16 cellular contexts compared by ENCODE assay signal in genomic region chr5:36528588-36528987, GRCh38.
DNase-seq lines count a peak whose midpoint lies in the region; ATAC-seq and TF ChIP-seq lines count a peak whose summit lies in the region.
"Had no signal": no experiment of that assay in that cellular context is flagged by ENCODE, and none has a peak within 500 bp of the region (broad histone marks: within the 10 kb centered on the region; RNA-seq: fewer than 3 reads in every experiment).

No MANE protein-coding gene starts in this region.

- no peaks in the 10 kb centered on the region for H3K27me3 ChIP-seq in mammary epithelial cell (ENCODE audit: insufficient read depth, low read length)
- H3K27me3 ChIP-seq in breast epithelium: no peaks in the 10 kb centered on the region
- peaks cover 9% of the 10 kb centered on the region for H3K27me3 ChIP-seq in osteoblast (ENCODE audit: insufficient read depth, low read length)
- H3K27me3 ChIP-seq in gastrocnemius medialis: no peaks in the 10 kb centered on the region

- in situ Hi-C loops in mammary epithelial cell (cut with MboI; ENCODE audit: low sequenced_read_pairs in 2 of 2): no loop called here
- in situ Hi-C loops in gastrocnemius medialis (cut with MboI; ENCODE audit: low sequenced_read_pairs in 4 of 4): no loop called here

- H3K4me3 ChIP-seq in mammary epithelial cell (replicated peaks in 1 of 3; ENCODE audit: insufficient read depth in 1 of 3, low read depth in 2 of 3, low read length in 3 of 3) (no peak overlapping the region), breast epithelium (no peak overlapping the region), osteoblast (ENCODE audit: insufficient read depth, low read length) (no peak overlapping the region), OCI-LY7 (ENCODE audit: low read depth, low read length, poor library complexity, severe bottlenecking) (no peak overlapping the region), gastrocnemius medialis (no peak overlapping the region)
- H3K4me3 ChIP-seq: HAP-1 had no signal

- H3K27ac ChIP-seq in mammary epithelial cell (ENCODE audit: insufficient read depth, low read depth, low read length) (no peak overlapping the region), breast epithelium (no peak overlapping the region), epithelial cell of prostate (peak overlapping the region; percentile 27), osteoblast (ENCODE audit: low read depth, low read length) (no peak overlapping the region), OCI-LY7 (ENCODE audit: low read depth, low read length, poor library complexity, severe bottlenecking) (no peak overlapping the region), gastrocnemius medialis (no peak overlapping the region)

- CTCF ChIA-PET in mammary epithelial cell (lab: Charles Lee; ENCODE audit: low non-redundant PET) (no interaction called here), OCI-LY7 (lab: Charles Lee; ENCODE audit: unreplicated experiment) (no interaction called here)

- H3K36me3 ChIP-seq in mammary epithelial cell (ENCODE audit: insufficient read depth, low read length) (no peaks in the 10 kb centered on the region), breast epithelium (no peaks in the 10 kb centered on the region), osteoblast (ENCODE audit: insufficient read depth, low read length) (no peaks in the 10 kb centered on the region), OCI-LY7 (ENCODE audit: insufficient read depth, low read length) (no peaks in the 10 kb centered on the region), gastrocnemius medialis (no peaks in the 10 kb centered on the region)
- H3K36me3 ChIP-seq: HAP-1 had no signal

- H3K9me3 ChIP-seq in mammary epithelial cell (replicated peaks; ENCODE audit: insufficient read depth, low read length): no peaks in the 10 kb centered on the region
- H3K9me3 ChIP-seq in breast epithelium: no peaks in the 10 kb centered on the region
- no peaks in the 10 kb centered on the region for H3K9me3 ChIP-seq in osteoblast (ENCODE audit: low read depth, low read length)
- H3K9me3 ChIP-seq in OCI-LY7 (ENCODE audit: low read length): no peaks in the 10 kb centered on the region
- H3K9me3 ChIP-seq in gastrocnemius medialis: no peaks in the 10 kb centered on the region
- H3K9me3 ChIP-seq: HAP-1 had no signal

- DNase-seq in mammary epithelial cell (peak; percentile 20), breast epithelium (ENCODE audit: low spot score in 2 of 2) (no peak), epithelial cell of prostate (ENCODE audit: low read depth, low spot score) (no peak), osteoblast (ENCODE audit: insufficient read length, low spot score, missing footprints) (peak; percentile 13), OCI-LY7 (ENCODE audit: low spot score) (no peak), gastrocnemius medialis (no peak)
- no peak for DNase-seq in activated CD8-positive, alpha-beta memory T cell treated with anti-CD3 and anti-CD28 coated beads for 24 hours
- DNase-seq: 8988T, DMS79, NCI-H1417 treated with DMSO at 0.1 percent for 48 hours, NCI-H187, NCI-H446, NCI-H526 treated with DMSO at 0.1 percent for 48 hours, Right ventricle myocardium superior had no signal

- TF ChIP-seq POLR2A in breast epithelium (IDR thresholded peaks at IDR 0.05): no peak
- TF ChIP-seq POLR2A in gastrocnemius medialis (IDR thresholded peaks at IDR 0.05): no peak

- TF ChIP-seq CTCF in mammary epithelial cell (conservative IDR thresholded peaks at IDR 0.05 in 1 of 2, IDR thresholded peaks at IDR 0.05 in 1 of 2; ENCODE audit: extremely low read depth in 1 of 2, insufficient read depth in 1 of 2, low read depth in 1 of 2, low read length in 2 of 2) (no peak), breast epithelium (IDR thresholded peaks at IDR 0.05) (no peak), osteoblast (IDR thresholded peaks at IDR 0.05; ENCODE audit: extremely low read depth, low read depth, low read length) (no peak), OCI-LY7 (conservative IDR thresholded peaks at IDR 0.05; ENCODE audit: low read length) (no peak), gastrocnemius medialis (IDR thresholded peaks at IDR 0.05 in 4 of 5, conservative IDR thresholded peaks at IDR 0.05 in 1 of 5) (no peak)

- dilution Hi-C loops in mammary epithelial cell (cut with HindIII; ENCODE audit: low sequenced_read_pairs): no loop called here

- intact Hi-C loops in mammary epithelial cell (cut with micrococcal nuclease): loop anchor here (5.0 kb wide), 2 partner anchors 79 to 164 kb away; partner anchors contain the start of gene SLC1A3
- intact Hi-C loops in breast epithelium (cut with DNase I; ENCODE audit: low total_unique reads): no loop called here
- intact Hi-C loops in OCI-LY7 (cut with micrococcal nuclease; ENCODE audit: unreplicated experiment): no loop called here
- intact Hi-C loops in gastrocnemius medialis (cut with DNase I; ENCODE audit: low total_unique reads): no loop called here

- H3K79me2 ChIP-seq in mammary epithelial cell (ENCODE audit: insufficient read depth, low read length) (no peaks in the 10 kb centered on the region), osteoblast (ENCODE audit: insufficient read depth, low read length) (no peaks in the 10 kb centered on the region), OCI-LY7 (ENCODE audit: insufficient read depth, low read depth, low read length) (no peaks in the 10 kb centered on the region)

- H3K9me2 ChIP-seq in OCI-LY7 (ENCODE audit: insufficient read depth, low read length): no peaks in the 10 kb centered on the region

- 53% methylated on average over 4 of the region's 6 CpGs for whole genome bisulfite sequencing in mammary epithelial cell (ENCODE audit: low coverage, missing lambda C conversion rate)

- no peak overlapping the region for H3K9ac ChIP-seq in mammary epithelial cell (ENCODE audit: insufficient read depth, low read length)

- POLR2A ChIA-PET in OCI-LY7 (lab: Charles Lee): no interaction called here

- H4K20me1 ChIP-seq in mammary epithelial cell (ENCODE audit: insufficient read depth, low read length) (no peaks in the 10 kb centered on the region), osteoblast (ENCODE audit: insufficient read depth, low read length) (no peaks in the 10 kb centered on the region), OCI-LY7 (ENCODE audit: insufficient read depth, low read length) (no peaks in the 10 kb centered on the region)

- H3K4me1 ChIP-seq in mammary epithelial cell (ENCODE audit: insufficient read depth, low read length) (peaks cover 14% of the 10 kb centered on the region), breast epithelium (no peaks in the 10 kb centered on the region), osteoblast (ENCODE audit: insufficient read depth, low read length) (no peaks in the 10 kb centered on the region), OCI-LY7 (ENCODE audit: insufficient read depth, low read length, poor library complexity, severe bottlenecking) (no peaks in the 10 kb centered on the region), gastrocnemius medialis (no peaks in the 10 kb centered on the region)
- H3K4me1 ChIP-seq: HAP-1 had no signal

- H3K4me2 ChIP-seq in mammary epithelial cell (ENCODE audit: insufficient read depth, low read depth, low read length): no peak overlapping the region
- H3K4me2 ChIP-seq in osteoblast (ENCODE audit: insufficient read depth, low read length): no peak overlapping the region
- no peak overlapping the region for H3K4me2 ChIP-seq in OCI-LY7 (ENCODE audit: low read length)

- no TSS peak for BruUV-seq in mammary epithelial cell (replicated peaks; lab: Mats Ljungman, UMichigan)
- no TSS peak for BruUV-seq in OCI-LY7 (replicated peaks; lab: Mats Ljungman, UMichigan)

- ATAC-seq in gastrocnemius medialis: no peak
- ATAC-seq in HG02678 (IDR thresholded peaks at IDR 0.05; ENCODE audit: unreplicated experiment): no peak

- H2AFZ ChIP-seq in mammary epithelial cell (ENCODE audit: low read depth, low read length): peak overlapping the region; percentile 57
- H2AFZ ChIP-seq in osteoblast (ENCODE audit: low read length): no peak overlapping the region
- no peak overlapping the region for H2AFZ ChIP-seq in OCI-LY7 (ENCODE audit: low read length)

Comparison
In these comparisons a context has a peak if more than half of its experiments do, and no peak if none do; other contexts are left out.
1. DNase-seq: peak in mammary epithelial cell (single experiment) and osteoblast (single experiment); none in breast epithelium (0 of 2), epithelial cell of prostate (single experiment), activated CD8-positive, alpha-beta memory T cell treated with anti-CD3 and anti-CD28 coated beads for 24 hours (single experiment), OCI-LY7 (single experiment) and gastrocnemius medialis (0 of 2).